Comparison of ENCODE assay signal across 34 cellular contexts in the genomic region with DNA sequence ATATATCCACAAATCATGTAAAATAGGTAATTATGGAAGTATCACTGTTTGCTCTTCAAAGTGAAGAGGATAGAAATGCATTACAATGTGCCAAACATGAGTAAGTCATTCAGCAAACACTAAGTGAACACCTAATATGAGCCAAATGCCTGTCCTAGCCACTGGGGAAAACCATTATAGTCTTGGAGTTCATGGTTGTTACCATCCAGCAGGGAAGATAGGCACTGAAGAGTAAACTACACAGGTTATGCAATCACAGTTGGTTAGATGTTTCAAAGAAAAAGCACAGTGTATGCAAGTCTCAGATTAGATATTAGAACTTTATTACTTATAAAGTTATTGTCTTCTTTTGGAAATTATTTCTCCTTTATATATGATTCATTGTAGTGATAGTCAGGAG. TPM values are rescaled to one million over a fixed set of nuclear protein-coding genes. Genes with fewer than 3 reads are reported as not detected.
DNase-seq lines count a peak whose midpoint lies in the region; TF ChIP-seq lines count a peak whose summit lies in the region.
"Had no signal": no experiment of that assay in that cellular context is flagged by ENCODE, and none has a peak within 500 bp of the region (broad histone marks: within the 10 kb centered on the region; RNA-seq: fewer than 3 reads in every experiment).

No MANE protein-coding gene starts in this region.

- no peak overlapping the region for H4K91ac ChIP-seq in trophoblast cell (ENCODE audit: low read depth, low read length)

- H3K4me3 ChIP-seq in adipocyte (ENCODE audit: low read length) (no peak overlapping the region), esophagus squamous epithelium (no peak overlapping the region), trophoblast cell (ENCODE audit: low read depth, low read length) (no peak overlapping the region), Peyer's patch (no peak overlapping the region)
- H3K4me3 ChIP-seq: dorsolateral prefrontal cortex, smooth muscle cell, testis had no signal

- H2AFZ ChIP-seq in trophoblast cell (ENCODE audit: insufficient read depth, low read length, poor library complexity): no peak overlapping the region

- no peak overlapping the region for H3K18ac ChIP-seq in trophoblast cell (ENCODE audit: low read length)

- TF ChIP-seq CTCF in esophagus squamous epithelium (IDR thresholded peaks at IDR 0.05) (peak in 1 of 6 experiments; percentile 22), Peyer's patch (IDR thresholded peaks at IDR 0.05) (no peak)

- no peak overlapping the region for H3K23ac ChIP-seq in trophoblast cell (ENCODE audit: low read length)

- TF ChIP-seq POLR2A in esophagus squamous epithelium (IDR thresholded peaks at IDR 0.05) (no peak), Peyer's patch (IDR thresholded peaks at IDR 0.05) (no peak)

- H3K14ac ChIP-seq in trophoblast cell (ENCODE audit: low read length): no peak overlapping the region

- H3K27ac ChIP-seq in esophagus squamous epithelium (peak overlapping the region in 3 of 4 donors; percentile 61 to 82 (median 73)), trophoblast cell (ENCODE audit: low read depth, low read length) (no peak overlapping the region), Peyer's patch (no peak overlapping the region)
- H3K27ac ChIP-seq: dorsolateral prefrontal cortex, testis had no signal

- H3K9ac ChIP-seq in adipocyte (ENCODE audit: low read length): no peak overlapping the region
- H3K9ac ChIP-seq in trophoblast cell (ENCODE audit: low read length): no peak overlapping the region

- no peaks in the 10 kb centered on the region for H3K36me3 ChIP-seq in adipocyte (ENCODE audit: control insufficient read depth, insufficient read depth, low read length, severe bottlenecking)
- H3K36me3 ChIP-seq in esophagus squamous epithelium: no peaks in the 10 kb centered on the region
- H3K36me3 ChIP-seq in trophoblast cell (ENCODE audit: control insufficient read depth in 1 of 2, insufficient read depth in 2 of 2, low read length in 2 of 2): no peaks in the 10 kb centered on the region
- no peaks in the 10 kb centered on the region for H3K36me3 ChIP-seq in Peyer's patch

- H3K4me1 ChIP-seq in adipocyte (ENCODE audit: control insufficient read depth, insufficient read depth, low read length): peaks cover 62% of the 10 kb centered on the region
- H3K4me1 ChIP-seq in esophagus squamous epithelium: peaks cover 0 to 62% (median 0%) of the 10 kb centered on the region in 3 donors
- no peaks in the 10 kb centered on the region for H3K4me1 ChIP-seq in trophoblast cell (ENCODE audit: control insufficient read depth in 1 of 2, insufficient read depth in 2 of 2, low read length in 2 of 2)
- H3K4me1 ChIP-seq in Peyer's patch: no peaks in the 10 kb centered on the region
- H3K4me1 ChIP-seq: testis had no signal

- H3K9me3 ChIP-seq in adipocyte (ENCODE audit: control insufficient read depth, low read length): no peaks in the 10 kb centered on the region
- H3K9me3 ChIP-seq in esophagus squamous epithelium: no peaks in the 10 kb centered on the region
- H3K9me3 ChIP-seq in trophoblast cell (ENCODE audit: insufficient read depth, low read depth, low read length): no peaks in the 10 kb centered on the region
- H3K9me3 ChIP-seq in Peyer's patch: no peaks in the 10 kb centered on the region
- H3K9me3 ChIP-seq: testis had no signal

- H3K27me3 ChIP-seq in adipocyte (replicated peaks; ENCODE audit: control insufficient read depth, insufficient read depth, low read length) (no peaks in the 10 kb centered on the region), esophagus squamous epithelium (no peaks in the 10 kb centered on the region), trophoblast cell (ENCODE audit: insufficient read depth, low read length) (no peaks in the 10 kb centered on the region), Peyer's patch (no peaks in the 10 kb centered on the region)
- H3K27me3 ChIP-seq: testis had no signal

- H2AK5ac ChIP-seq in trophoblast cell (ENCODE audit: low read length): no peak overlapping the region

- no peak overlapping the region for H2BK5ac ChIP-seq in trophoblast cell (ENCODE audit: low read depth, low read length, poor library complexity)

- H2BK120ac ChIP-seq in trophoblast cell (ENCODE audit: insufficient read depth, low read length, poor library complexity): no peak overlapping the region

- no peak overlapping the region for H4K12ac ChIP-seq in trophoblast cell (ENCODE audit: low read depth, low read length)

- H3K4me2 ChIP-seq in trophoblast cell (ENCODE audit: low read length): no peak overlapping the region

- DNase-seq in SKM-1 treated with dmso at 0.1 percent for 144 hours (lab: John Stamatoyannopoulos, UW; ENCODE audit: unreplicated experiment) (peak; percentile 2), SKM-1 (lab: John Stamatoyannopoulos, UW; ENCODE audit: unreplicated experiment) (no peak), adipocyte (ENCODE audit: low read depth) (peak; percentile 9), esophagus squamous epithelium (lab: John Stamatoyannopoulos, UW) (no peak), trophoblast cell (peak; percentile 5 to 64), midbrain (lab: John Stamatoyannopoulos, UW) (no peak), Peyer's patch (no peak), EL (no peak)
- DNase-seq: 8988T; activated CD4-positive, alpha-beta T cell treated with anti-CD3 and anti-CD28 coated beads for 4 hours; activated effector memory CD4-positive, alpha-beta T cell treated with anti-CD3 and anti-CD28 coated beads, Interleukin-2, amount 50 U/mL, for 16 hours; activated naive CD8-positive, alpha-beta T cell treated with anti-CD3 and anti-CD28 coated beads for 36 hours; CD4-positive, CD25-positive, alpha-beta regulatory T cell; DND-41; dorsolateral prefrontal cortex; glutamatergic neuron; HFFc6; islet precursor cell; left ventricle myocardium superior; NCI-H1092 treated with DMSO at 0.1 percent for 48 hours; NCI-H187; NCI-H510A; stimulated activated naive CD4-positive, alpha-beta T cell; SW 1271; testis had no signal

- no peak overlapping the region for H2BK12ac ChIP-seq in trophoblast cell (ENCODE audit: low read length)

- H3K4ac ChIP-seq in trophoblast cell (ENCODE audit: low read depth, low read length): no peak overlapping the region

- intact Hi-C loops in esophagus squamous epithelium (cut with DNase I): no loop called here

- no peaks in the 10 kb centered on the region for H3K79me2 ChIP-seq in trophoblast cell (ENCODE audit: control insufficient read depth, insufficient read depth, low read length, poor library complexity)

- no peak overlapping the region for H4K8ac ChIP-seq in trophoblast cell (ENCODE audit: low read depth, low read length)

- H3K79me1 ChIP-seq in trophoblast cell (ENCODE audit: low read length): no peaks in the 10 kb centered on the region

RNA-seq across cellular contexts. Expression of gene SERPINB2, which starts 3.9 kb away (rescaled TPM):
- 100 to 1,000 TPM; 138 to 309 (median 189) TPM for total RNA-seq in esophagus squamous epithelium
- polyA plus RNA-seq in trophoblast cell (2013): 0.76 and 0.83 TPM in 2 replicates
- not detected for total RNA-seq in Peyer's patch
- total RNA-seq: activated naive CD8-positive, alpha-beta T cell treated with anti-CD3 and anti-CD28 coated beads for 36 hours; CD4-positive, CD25-positive, alpha-beta regulatory T cell; H1; left ventricle myocardium superior; OCI-LY7; right cardiac atrium; Right ventricle myocardium inferior; testis; urinary bladder had no signal
- polyA plus RNA-seq: CD4-positive, CD25-positive, alpha-beta regulatory T cell; H1; IgD-negative memory B cell; right cardiac atrium; urinary bladder had no signal

RNA-seq across cellular contexts. Expression of gene SERPINB10, which starts 24.1 kb away (rescaled TPM):
- total RNA-seq in esophagus squamous epithelium: 1 to 10 TPM in 2 of 4 donors, under 1 TPM in 1, not detected in 1; 0.26 to 8.4 (median 1.4) TPM
- not detected in 2 replicates for polyA plus RNA-seq in trophoblast cell (2013)
- not detected for total RNA-seq in Peyer's patch
- total RNA-seq: astrocyte; CD4-positive, CD25-positive, alpha-beta regulatory T cell; H1; left ventricle myocardium superior; OCI-LY7; posterior vena cava; right cardiac atrium; Right ventricle myocardium inferior; testis had no signal
- polyA plus RNA-seq: CD4-positive, CD25-positive, alpha-beta regulatory T cell; H1; IgD-negative memory B cell; right cardiac atrium; smooth muscle cell; urinary bladder had no signal

Comparison
In these comparisons a context has a peak if more than half of its experiments do, and no peak if none do; other contexts are left out.
1. DNase-seq: peak in SKM-1 treated with dmso at 0.1 percent for 144 hours (single experiment), adipocyte (single experiment) and trophoblast cell (2 of 2); none in SKM-1 (single experiment), esophagus squamous epithelium (single experiment), midbrain (single experiment), Peyer's patch (0 of 3) and EL (single experiment).
2. H3K27ac ChIP-seq: peak in esophagus squamous epithelium (3 of 4); none in trophoblast cell (single experiment) and Peyer's patch (0 of 4).
3. RNA of gene SERPINB2, which starts 3.9 kb away (total RNA-seq): 138 to 309 TPM in esophagus squamous epithelium; not detected in Peyer's patch; every median in the first group is over 100 times any median in the second.